In genomic region chr5:60271517-60271916, GRCh38 we compare ENCODE assay signal across 19 cellular contexts.
"Had no signal": no experiment of that assay in that cellular context is flagged by ENCODE, and none has a peak within 500 bp of the region (broad histone marks: within the 10 kb centered on the region; RNA-seq: fewer than 3 reads in every experiment).

No MANE protein-coding gene starts in this region.

- H3K79me2 ChIP-seq: hepatocyte had no signal

- H3K36me3 ChIP-seq: left ventricle myocardium inferior, right lobe of liver, upper lobe of left lung had no signal

- H3K9me3 ChIP-seq: left ventricle myocardium inferior, mucosa of descending colon, right lobe of liver, upper lobe of left lung had no signal

- H3K27me3 Mint-ChIP-seq: activated naive CD8-positive, alpha-beta T cell; natural killer cell treated with Interleukin-12 subunit alpha and Interleukin-12 subunit beta and Interleukin-15 and Interleukin-18, amount 100 ng/mL, for 72 hours; stimulated activated naive CD8-positive, alpha-beta T cell treated with anti-CD3 and anti-CD28 coated beads, Interleukin-15, Interleukin-2, amounts not matched to agents 100 ng/mL and 50 ng/mL, for 24 hours had no signal

- ATAC-seq: mucosa of descending colon; natural killer cell treated with Interleukin-12 subunit alpha and Interleukin-12 subunit beta and Interleukin-15 and Interleukin-18, amount 100 ng/mL, for 72 hours; right lobe of liver had no signal

- H3K9me3 Mint-ChIP-seq: stimulated activated naive CD8-positive, alpha-beta T cell treated with anti-CD3 and anti-CD28 coated beads, Interleukin-15, Interleukin-2, amounts not matched to agents 100 ng/mL and 50 ng/mL, for 24 hours had no signal

- H3K4me2 ChIP-seq: hepatocyte had no signal

- H3K27me3 ChIP-seq: hepatocyte, right lobe of liver, upper lobe of left lung had no signal

- H3K27ac Mint-ChIP-seq: activated naive CD8-positive, alpha-beta T cell; natural killer cell treated with Interleukin-12 subunit alpha and Interleukin-12 subunit beta and Interleukin-15 and Interleukin-18, amount 100 ng/mL, for 72 hours; stimulated activated naive CD8-positive, alpha-beta T cell treated with anti-CD3 and anti-CD28 coated beads, Interleukin-15, Interleukin-2, amounts not matched to agents 100 ng/mL and 50 ng/mL, for 24 hours had no signal

- H3K4me1 ChIP-seq: left ventricle myocardium inferior, right lobe of liver, upper lobe of left lung had no signal

- H3K4me3 ChIP-seq: hepatocyte, left ventricle myocardium inferior, lung, mucosa of descending colon, right lobe of liver, upper lobe of left lung had no signal

- H3K36me3 Mint-ChIP-seq: activated naive CD8-positive, alpha-beta T cell; natural killer cell treated with Interleukin-12 subunit alpha and Interleukin-12 subunit beta and Interleukin-15 and Interleukin-18, amount 100 ng/mL, for 72 hours had no signal

- H2AFZ ChIP-seq: hepatocyte had no signal

- DNase-seq: activated CD4-positive, alpha-beta T cell treated with anti-CD3 and anti-CD28 coated beads for 4 hours; activated CD4-positive, alpha-beta T cell treated with anti-CD3 and anti-CD28 coated beads, Interleukin-2, amount 50 U/mL, for 48 hours; activated CD8-positive, alpha-beta memory T cell treated with anti-CD3 and anti-CD28 coated beads for 24 hours; activated effector memory CD4-positive, alpha-beta T cell treated with Interleukin-2 at 50 U/mL for 16 hours; activated naive CD4-positive, alpha-beta T cell treated with Interleukin-2 at 50 U/mL for 16 hours; caudate nucleus; islet precursor cell; left ventricle myocardium inferior; mucosa of descending colon; right lobe of liver; stimulated activated CD4-positive, alpha-beta T cell treated with anti-CD3 and anti-CD28 coated beads, Interleukin-12 subunit alpha, Interleukin-12 subunit beta, amount 100 ng/mL, for 4 hours; stimulated activated CD4-positive, alpha-beta T cell treated with anti-CD3 and anti-CD28 coated beads, Interleukin-4, amount 100 ng/mL, for 1 hour; upper lobe of left lung had no signal

- H3K27ac ChIP-seq: hepatocyte, left ventricle myocardium inferior, right lobe of liver, upper lobe of left lung, VCaP had no signal

- H3K4me3 Mint-ChIP-seq: activated naive CD8-positive, alpha-beta T cell; natural killer cell treated with Interleukin-12 subunit alpha and Interleukin-12 subunit beta and Interleukin-15 and Interleukin-18, amount 100 ng/mL, for 72 hours; stimulated activated naive CD8-positive, alpha-beta T cell treated with anti-CD3 and anti-CD28 coated beads, Interleukin-15, Interleukin-2, amounts not matched to agents 100 ng/mL and 50 ng/mL, for 24 hours had no signal
